18 cellular contexts compared by ENCODE assay signal in genomic region chr4:182280439-182281111, GRCh38. TPM values are rescaled to one million over a fixed set of nuclear protein-coding genes. Genes with fewer than 3 reads are reported as not detected.
DNase-seq lines count a peak whose midpoint lies in the region; ATAC-seq lines count a peak whose summit lies in the region.
"Had no signal": no experiment of that assay in that cellular context is flagged by ENCODE, and none has a peak within 500 bp of the region (broad histone marks: within the 10 kb centered on the region; RNA-seq: fewer than 3 reads in every experiment).

No MANE protein-coding gene starts in this region.

- no peak overlapping the region for H3K4ac ChIP-seq in mesendoderm (ENCODE audit: low read depth, low read length)

- peaks cover 2% of the 10 kb centered on the region for H3K4me1 ChIP-seq in mesendoderm (ENCODE audit: control insufficient read depth, low read depth, low read length)
- no peaks in the 10 kb centered on the region for H3K4me1 ChIP-seq in naive thymus-derived CD4-positive, alpha-beta T cell (ENCODE audit: control insufficient read depth in 2 of 2, insufficient read depth in 2 of 2, low read length in 2 of 2)

- no CpG with 5 or more reads among the region's 7 CpGs for WGBS in mesendoderm (ENCODE audit: extremely low coverage, insufficient coverage, low lambda C conversion rate)

- no peak overlapping the region for H3K9ac ChIP-seq in mesendoderm (ENCODE audit: low read length)

- H3K79me1 ChIP-seq in mesendoderm (ENCODE audit: low read length), result no peaks in the 10 kb centered on the region

- peaks cover 0 to 7% (median 0%) of the 10 kb centered on the region in 5 donors for H3K27me3 Mint-ChIP-seq in naive thymus-derived CD4-positive, alpha-beta T cell

- no peaks in the 10 kb centered on the region for H3K9me3 ChIP-seq in naive thymus-derived CD4-positive, alpha-beta T cell (ENCODE audit: control insufficient read depth in 2 of 3, low read length in 3 of 3)

- no peak overlapping the region for H3K27ac ChIP-seq in mesendoderm (ENCODE audit: low read depth, low read length)
- no peak overlapping the region for H3K27ac ChIP-seq in naive thymus-derived CD4-positive, alpha-beta T cell (ENCODE audit: low read depth, low read length)

- H2BK120ac ChIP-seq in mesendoderm (ENCODE audit: low read depth, low read length), result no peak overlapping the region

- no peaks in the 10 kb centered on the region for H3K79me2 ChIP-seq in mesendoderm (ENCODE audit: control insufficient read depth, insufficient read depth, low read length)

- intact Hi-C loops in naive thymus-derived CD4-positive, alpha-beta T cell (cut with micrococcal nuclease), result no loop called here

- no peak overlapping the region for H2BK5ac ChIP-seq in mesendoderm (ENCODE audit: low read length)

- DNase-seq in DMS79 treated with DMSO at 0.1 percent for 48 hours (lab: John Stamatoyannopoulos, UW) (peak; percentile 47), M059J (ENCODE audit: low read depth) (peak; percentile 51), fibroblast of gingiva (ENCODE audit: low read depth) (peak; percentile 27), skeletal muscle cell (ENCODE audit: low read depth) (peak; percentile 45), mesendoderm (no peak), NCI-H82 (lab: John Stamatoyannopoulos, UW) (no peak)
- no peak for DNase-seq in naive thymus-derived CD4-positive, alpha-beta T cell
- DNase-seq: activated CD4-positive, alpha-beta T cell treated with anti-CD3 and anti-CD28 coated beads, Interleukin-2, amount 50 U/mL, for 48 hours; amniotic stem cell; endodermal cell; foreskin melanocyte; NCI-H1417; NCI-H2171; SIG-M5 had no signal

- H3K4me3 ChIP-seq in skeletal muscle cell (ENCODE audit: low read depth, low read length) (no peak overlapping the region), mesendoderm (ENCODE audit: low read length) (no peak overlapping the region)
- H3K4me3 ChIP-seq in naive thymus-derived CD4-positive, alpha-beta T cell (ENCODE audit: low read length), result no peak overlapping the region
- H3K4me3 ChIP-seq: GM23338 had no signal

- H3K4me2 ChIP-seq in mesendoderm (ENCODE audit: low read length), result no peak overlapping the region
- H3K4me2 ChIP-seq: GM23338 had no signal

- no peaks in the 10 kb centered on the region for H3K36me3 Mint-ChIP-seq in naive thymus-derived CD4-positive, alpha-beta T cell

- no peak overlapping the region for H2BK15ac ChIP-seq in mesendoderm (replicated peaks; ENCODE audit: low read depth)

- no peak overlapping the region for H3K23ac ChIP-seq in mesendoderm (ENCODE audit: low read length)

- no peak for ATAC-seq in naive thymus-derived CD4-positive, alpha-beta T cell
- ATAC-seq: GM23338 had no signal

- POLR2A ChIA-PET in naive thymus-derived CD4-positive, alpha-beta T cell (lab: Charles Lee), result no interaction called here

- H3K27me3 ChIP-seq in mesendoderm (ENCODE audit: insufficient read depth, low read length, poor library complexity), result no peaks in the 10 kb centered on the region
- no peaks in the 10 kb centered on the region for H3K27me3 ChIP-seq in naive thymus-derived CD4-positive, alpha-beta T cell (ENCODE audit: control insufficient read depth in 2 of 2, insufficient read depth in 2 of 2, low read length in 2 of 2)

- no peak overlapping the region for H3K4me3 Mint-ChIP-seq in naive thymus-derived CD4-positive, alpha-beta T cell
- H3K4me3 Mint-ChIP-seq: endodermal cell; GM23338; T-helper 1 cell treated with Interleukin-12 subunit alpha and Interleukin-12 subunit beta and Interleukin-4 antibody, amounts not matched to agents 30 μg/mL and 1 μg/mL, for 36 hours had no signal

- no peak overlapping the region for H3K18ac ChIP-seq in mesendoderm (ENCODE audit: low read length)

- no peaks in the 10 kb centered on the region for H3K36me3 ChIP-seq in mesendoderm (ENCODE audit: control insufficient read depth, insufficient read depth, low read length)
- H3K36me3 ChIP-seq in naive thymus-derived CD4-positive, alpha-beta T cell (ENCODE audit: control insufficient read depth in 2 of 3, insufficient read depth in 3 of 3, low read length in 3 of 3), result no peaks in the 10 kb centered on the region

- no peak overlapping the region for H4K5ac ChIP-seq in mesendoderm (ENCODE audit: low read length)

- no peak overlapping the region for H4K8ac ChIP-seq in mesendoderm (ENCODE audit: low read depth, low read length)

- peaks cover 0 to 6% (median 0%) of the 10 kb centered on the region in 11 donors for H3K9me3 Mint-ChIP-seq in naive thymus-derived CD4-positive, alpha-beta T cell
- H3K9me3 Mint-ChIP-seq: endodermal cell; GM23338; T-helper 1 cell treated with Interleukin-12 subunit alpha and Interleukin-12 subunit beta and Interleukin-4 antibody, amounts not matched to agents 30 μg/mL and 1 μg/mL, for 36 hours had no signal

- no peak overlapping the region for H3K56ac ChIP-seq in mesendoderm (ENCODE audit: low read length)

- H2AK5ac ChIP-seq in mesendoderm (ENCODE audit: low read length), result no peak overlapping the region

- CTCF ChIA-PET in naive thymus-derived CD4-positive, alpha-beta T cell (lab: Charles Lee), result no interaction called here

- H3K27ac Mint-ChIP-seq in naive thymus-derived CD4-positive, alpha-beta T cell, result no peak overlapping the region
- H3K27ac Mint-ChIP-seq: endodermal cell; GM23338; progenitor cell of endocrine pancreas; T-helper 1 cell treated with Interleukin-12 subunit alpha and Interleukin-12 subunit beta and Interleukin-4 antibody, amounts not matched to agents 30 μg/mL and 1 μg/mL, for 36 hours had no signal

- no peaks in the 10 kb centered on the region for H3K4me1 Mint-ChIP-seq in naive thymus-derived CD4-positive, alpha-beta T cell

RNA-seq across cellular contexts. Expression of gene TENM3, which starts 37.4 kb away (rescaled TPM):
- total RNA-seq in M059J (2014; rRNA removed; shearing (Covaris generic)), result 46.7 and 66.4 TPM in 2 replicates
- 20.7 TPM for polyA plus RNA-seq in mesendoderm (2013, experiment 1 of 2)
- 20.5 TPM for polyA plus RNA-seq in mesendoderm (2013, experiment 2 of 2)
- not detected for total RNA-seq in naive thymus-derived CD4-positive, alpha-beta T cell
- not detected for polyA plus RNA-seq in naive thymus-derived CD4-positive, alpha-beta T cell
- total RNA-seq: OCI-LY7 had no signal

Comparison
In these comparisons a context has a peak if more than half of its experiments do, and no peak if none do; other contexts are left out.
1. DNase-seq: peak in DMS79 treated with DMSO at 0.1 percent for 48 hours (single experiment), M059J (single experiment), fibroblast of gingiva (single experiment) and skeletal muscle cell (single experiment); none in mesendoderm (single experiment), naive thymus-derived CD4-positive, alpha-beta T cell (0 of 9) and NCI-H82 (single experiment).
2. RNA of gene TENM3, which starts 37.4 kb away (total RNA-seq): 46.7 to 66.4 TPM in M059J; not detected in naive thymus-derived CD4-positive, alpha-beta T cell; every median in the first group is over 10 times any median in the second.